ENCODE assay signal across 2 cellular contexts in the genomic region with DNA sequence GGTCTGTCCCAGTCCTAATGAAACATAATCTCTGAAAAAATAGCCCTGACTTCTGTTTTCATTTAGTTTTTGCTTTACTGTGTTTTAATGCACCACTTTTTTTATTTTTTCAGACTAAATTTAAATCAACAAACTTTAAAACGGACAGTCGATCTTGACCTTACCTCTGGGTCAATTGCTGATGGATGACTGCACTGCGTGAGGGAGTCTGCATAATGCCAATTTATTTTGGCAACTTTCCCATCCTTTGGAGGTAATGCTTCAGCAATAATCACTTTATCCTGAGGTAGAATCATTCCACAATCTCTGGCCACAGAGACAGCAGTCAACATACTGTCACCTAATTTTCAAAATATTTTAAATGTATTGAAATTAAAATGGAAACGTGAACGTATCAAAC.
TF ChIP-seq lines count a peak whose summit lies in the region.

No MANE protein-coding gene starts in this region.

TF ChIP-seq in SK-N-SH, 30 proteins besides CTCF, POLR2A, EP300 and RAD21 (continued from another document):
- TF ChIP-seq SIN3A (IDR thresholded peaks at IDR 0.05; ENCODE audit: borderline replicate concordance, low read depth, low read length) = no peak
- no peak for TF ChIP-seq POLR2AphosphoS5 (IDR thresholded peaks at IDR 0.05; ENCODE audit: low read depth, low read length)
- no peak for TF ChIP-seq JUND (IDR thresholded peaks at IDR 0.05)
- no peak for TF ChIP-seq TAF1 (IDR thresholded peaks at IDR 0.05; ENCODE audit: borderline replicate concordance, low read depth, low read length)
- no peak for TF ChIP-seq EZH2phosphoT487 (IDR thresholded peaks at IDR 0.05; ENCODE audit: borderline replicate concordance, low read depth)

TF ChIP-seq in SK-N-SH treated with all-trans-retinoic acid at 6 μM for 48 hours, 23 proteins besides CTCF, POLR2A, EP300 and RAD21 (continued from another document):
- TF ChIP-seq, protein P1, sequence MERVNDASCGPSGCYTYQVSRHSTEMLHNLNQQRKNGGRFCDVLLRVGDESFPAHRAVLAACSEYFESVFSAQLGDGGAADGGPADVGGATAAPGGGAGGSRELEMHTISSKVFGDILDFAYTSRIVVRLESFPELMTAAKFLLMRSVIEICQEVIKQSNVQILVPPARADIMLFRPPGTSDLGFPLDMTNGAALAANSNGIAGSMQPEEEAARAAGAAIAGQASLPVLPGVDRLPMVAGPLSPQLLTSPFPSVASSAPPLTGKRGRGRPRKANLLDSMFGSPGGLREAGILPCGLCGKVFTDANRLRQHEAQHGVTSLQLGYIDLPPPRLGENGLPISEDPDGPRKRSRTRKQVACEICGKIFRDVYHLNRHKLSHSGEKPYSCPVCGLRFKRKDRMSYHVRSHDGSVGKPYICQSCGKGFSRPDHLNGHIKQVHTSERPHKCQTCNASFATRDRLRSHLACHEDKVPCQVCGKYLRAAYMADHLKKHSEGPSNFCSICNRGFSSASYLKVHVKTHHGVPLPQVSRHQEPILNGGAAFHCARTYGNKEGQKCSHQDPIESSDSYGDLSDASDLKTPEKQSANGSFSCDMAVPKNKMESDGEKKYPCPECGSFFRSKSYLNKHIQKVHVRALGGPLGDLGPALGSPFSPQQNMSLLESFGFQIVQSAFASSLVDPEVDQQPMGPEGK (CRISPR knock-in tag; IDR thresholded peaks at IDR 0.05; ENCODE audit: borderline replicate concordance) = no peak
- TF ChIP-seq GLIS3 (CRISPR knock-in tag; IDR thresholded peaks at IDR 0.05) (no peak), ZFP3 (CRISPR knock-in tag; IDR thresholded peaks at IDR 0.05) (no peak), PPARA (CRISPR knock-in tag; IDR thresholded peaks at IDR 0.05; ENCODE audit: borderline replicate concordance) (no peak), OSR1 (CRISPR knock-in tag; IDR thresholded peaks at IDR 0.05) (no peak)
- TF ChIP-seq, protein P2, sequence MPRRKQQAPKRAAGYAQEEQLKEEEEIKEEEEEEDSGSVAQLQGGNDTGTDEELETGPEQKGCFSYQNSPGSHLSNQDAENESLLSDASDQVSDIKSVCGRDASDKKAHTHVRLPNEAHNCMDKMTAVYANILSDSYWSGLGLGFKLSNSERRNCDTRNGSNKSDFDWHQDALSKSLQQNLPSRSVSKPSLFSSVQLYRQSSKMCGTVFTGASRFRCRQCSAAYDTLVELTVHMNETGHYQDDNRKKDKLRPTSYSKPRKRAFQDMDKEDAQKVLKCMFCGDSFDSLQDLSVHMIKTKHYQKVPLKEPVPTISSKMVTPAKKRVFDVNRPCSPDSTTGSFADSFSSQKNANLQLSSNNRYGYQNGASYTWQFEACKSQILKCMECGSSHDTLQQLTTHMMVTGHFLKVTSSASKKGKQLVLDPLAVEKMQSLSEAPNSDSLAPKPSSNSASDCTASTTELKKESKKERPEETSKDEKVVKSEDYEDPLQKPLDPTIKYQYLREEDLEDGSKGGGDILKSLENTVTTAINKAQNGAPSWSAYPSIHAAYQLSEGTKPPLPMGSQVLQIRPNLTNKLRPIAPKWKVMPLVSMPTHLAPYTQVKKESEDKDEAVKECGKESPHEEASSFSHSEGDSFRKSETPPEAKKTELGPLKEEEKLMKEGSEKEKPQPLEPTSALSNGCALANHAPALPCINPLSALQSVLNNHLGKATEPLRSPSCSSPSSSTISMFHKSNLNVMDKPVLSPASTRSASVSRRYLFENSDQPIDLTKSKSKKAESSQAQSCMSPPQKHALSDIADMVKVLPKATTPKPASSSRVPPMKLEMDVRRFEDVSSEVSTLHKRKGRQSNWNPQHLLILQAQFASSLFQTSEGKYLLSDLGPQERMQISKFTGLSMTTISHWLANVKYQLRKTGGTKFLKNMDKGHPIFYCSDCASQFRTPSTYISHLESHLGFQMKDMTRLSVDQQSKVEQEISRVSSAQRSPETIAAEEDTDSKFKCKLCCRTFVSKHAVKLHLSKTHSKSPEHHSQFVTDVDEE (CRISPR knock-in tag; IDR thresholded peaks at IDR 0.05) = no peak
